Comparison of ENCODE assay signal across 8 cellular contexts in genomic region chr3:5013021-5013906, GRCh38. TPM values are rescaled to one million over a fixed set of nuclear protein-coding genes. Genes with fewer than 3 reads are reported as not detected.
DNase-seq lines count a peak whose midpoint lies in the region; ATAC-seq, FAIRE-seq and TF ChIP-seq lines count a peak whose summit lies in the region.

No MANE protein-coding gene starts in this region.

- H3K36me3 ChIP-seq in MG63: no peaks in the 10 kb centered on the region
- H3K36me3 ChIP-seq in K562 (ENCODE audit: control insufficient read depth, insufficient read depth, low read length): no peaks in the 10 kb centered on the region
- H3K36me3 ChIP-seq in mucosa of rectum (ENCODE audit: control insufficient read depth in 2 of 2, insufficient read depth in 2 of 2, low read length in 2 of 2): no peaks in the 10 kb centered on the region

- H4K20me1 ChIP-seq in K562 (replicated peaks; ENCODE audit: control insufficient read depth, insufficient read depth, low read length): no peaks in the 10 kb centered on the region

- H3K27me3 ChIP-seq in MG63 (no peaks in the 10 kb centered on the region), K562 (ENCODE audit: control insufficient read depth in 2 of 2, insufficient read depth in 2 of 2, low read length in 2 of 2) (no peaks in the 10 kb centered on the region), mucosa of rectum (ENCODE audit: control insufficient read depth in 2 of 2, insufficient read depth in 2 of 2, low read length in 2 of 2) (no peaks in the 10 kb centered on the region)

- TF ChIP-seq EP300 in K562 (IDR thresholded peaks at IDR 0.05; ENCODE audit: low read length): peak; percentile 77

- H3K27ac ChIP-seq in K562 (ENCODE audit: extremely low read depth, low read depth, low read length) (peak overlapping the region; percentile 66), mucosa of rectum (ENCODE audit: low read depth in 2 of 2, low read length in 2 of 2) (peak overlapping the region; percentile 67 to 75)

- H3K4me2 ChIP-seq in K562 (ENCODE audit: insufficient read depth, low read length): peak overlapping the region; percentile 57

- H3K9ac ChIP-seq in K562 (ENCODE audit: insufficient read depth in 1 of 2, low read depth in 2 of 2, low read length in 2 of 2) (peak overlapping the region; percentile 23 to 32; a peak in 2 of 4 replicates), mucosa of rectum (ENCODE audit: low read depth in 1 of 2, low read length in 2 of 2) (no peak overlapping the region)

- intact Hi-C loops in K562 (cut with micrococcal nuclease): no loop called here
- intact Hi-C loops in head of caudate nucleus (cut with DNase I): no loop called here

- 20% methylated on average over 5 of the region's 5 CpGs for WGBS in K562 (ENCODE audit: insufficient coverage, low coverage, missing lambda C conversion rate)

- TF ChIP-seq RAD21 in K562 (CRISPR knock-in tag; conservative IDR thresholded peaks at IDR 0.05 in 1 of 2, IDR thresholded peaks at IDR 0.05 in 1 of 2): no peak; a peak in 1 of 4 replicates

- H3K9me3 ChIP-seq in MG63 (no peaks in the 10 kb centered on the region), K562 (replicated peaks; ENCODE audit: control insufficient read depth, insufficient read depth, low read depth, low read length) (no peaks in the 10 kb centered on the region), mucosa of rectum (ENCODE audit: control insufficient read depth in 2 of 2, low read length in 2 of 2) (no peaks in the 10 kb centered on the region)

- H3K4me3 ChIP-seq in MG63 (no peak overlapping the region), K562 (no peak overlapping the region), mucosa of rectum (ENCODE audit: low read length in 2 of 2) (no peak overlapping the region)

- peak; percentile 88 for FAIRE-seq in K562 (lab: Jason Lieb, UNC)

- ATAC-seq in K562 (peak; percentile 68), GM19023 (IDR thresholded peaks at IDR 0.05; ENCODE audit: unreplicated experiment) (no peak)

- in situ Hi-C loops in K562 (cut with MboI): no loop called here

- POLR2A ChIA-PET in K562 (lab: Yijun Ruan, JAX): interaction anchor here (0.6 to 3.2 kb wide), 8 partner anchors 9 to 32 kb away, joined by 3 to 20 read pairs (median 5); no protein-coding TSS in a partner anchor

- TF ChIP-seq CTCF in K562 (IDR thresholded peaks at IDR 0.05 in 2 of 3, conservative IDR thresholded peaks at IDR 0.05 in 1 of 3; ENCODE audit: insufficient read depth in 2 of 3, low read depth in 1 of 3, low read length in 3 of 3): 0 out of 6 replicates have a peak, but pooled peaks of 1 of the 3 experiments have one; percentile 12

- no peaks in the 10 kb centered on the region for H3K79me2 ChIP-seq in K562 (ENCODE audit: control insufficient read depth, insufficient read depth, low read length)

- 0 out of 2 replicates have a peak, but pooled peaks have one; percentile 44 for TF ChIP-seq POLR2A in K562 (conservative IDR thresholded peaks at IDR 0.05)

- H3K4me1 ChIP-seq in K562 (replicated peaks in 1 of 2; ENCODE audit: control insufficient read depth in 2 of 2, insufficient read depth in 2 of 2, low read length in 2 of 2) (peaks cover 69 to 79% of the 10 kb centered on the region in 2 experiments), mucosa of rectum (ENCODE audit: control insufficient read depth in 2 of 2, insufficient read depth in 2 of 2, low read length in 2 of 2) (peaks cover 45 to 64% of the 10 kb centered on the region in 2 donors)

- CTCF ChIA-PET in K562 (lab: Yijun Ruan, JAX; ENCODE audit: low intra/inter-chr PET ratio): no interaction called here

- no peaks in the 10 kb centered on the region for H3K9me1 ChIP-seq in K562 (ENCODE audit: control insufficient read depth, insufficient read depth, low read length)

- DNase-seq in Daoy (ENCODE audit: low read depth) (peak; percentile 91), MG63 (peak; percentile 68), K562 (ENCODE audit: extremely low read depth in 1 of 4, low spot score in 3 of 4) (peak; percentile 91 to 93 (median 92)), head of caudate nucleus (no peak)
- DNase-seq in stimulated activated CD4-positive, alpha-beta T cell treated with anti-CD3 and anti-CD28 coated beads, Interleukin-12 subunit alpha, Interleukin-12 subunit beta, amount 100 ng/mL, for 4 hours: no peak
- no peak for DNase-seq in stimulated activated CD4-positive, alpha-beta T cell treated with anti-CD3 and anti-CD28 coated beads, Interleukin-4, amount 100 ng/mL, for 1 hour

- BruUV-seq in K562 (replicated peaks; lab: Mats Ljungman, UMichigan): no TSS peak

- H2AFZ ChIP-seq in K562 (ENCODE audit: low read depth, low read length): peak overlapping the region; percentile 5; the same call in 1 of the 2 replicates

TF ChIP-seq in K562, 482 proteins besides CTCF, POLR2A, EP300 and RAD21 (continues in another document):
- TF ChIP-seq MLLT1 (IDR thresholded peaks at IDR 0.05) (peak; percentile 48 to 79; a peak in 2 of 4 replicates), NR3C1 (CRISPR knock-in tag; IDR thresholded peaks at IDR 0.05) (no peak), HINFP (tag; conservative IDR thresholded peaks at IDR 0.05; ENCODE audit: low read depth) (no peak), ZNF518B (CRISPR knock-in tag; IDR thresholded peaks at IDR 0.05) (no peak), TGIF2 (CRISPR knock-in tag; IDR thresholded peaks at IDR 0.05) (no peak), ZNF586 (CRISPR knock-in tag; conservative IDR thresholded peaks at IDR 0.05) (no peak), ZBTB17 (CRISPR knock-in tag; IDR thresholded peaks at IDR 0.05) (no peak)

RNA-seq across cellular contexts. Expression of gene BHLHE40, which starts 34.0 kb away (rescaled TPM):
- 5.3 and 11.1 TPM in 2 replicates for total RNA-seq in Daoy (2014; rRNA removed; shearing (Covaris generic))
- total RNA-seq in MG63 (2014; rRNA removed; shearing (Covaris generic); ENCODE audit: low replicate concordance): 2.6 TPM in 2 replicates
- 81.5 and 114 TPM in 2 replicates for total RNA-seq in K562 (2011; cell fraction: chromatin; rRNA removed; ENCODE audit: low replicate concordance)
- 100 and 103 TPM in 2 replicates for total RNA-seq in K562 (2011; cell fraction: nucleolus; rRNA removed)
- total RNA-seq in K562 (2011; cell fraction: nucleoplasm; rRNA removed): 92.4 and 99.8 TPM in 2 replicates
- 38.7 and 44.5 TPM in 2 replicates for total RNA-seq in K562 (2014; rRNA removed)
- 19.4 and 20.6 TPM in 2 replicates for total RNA-seq in K562 (2014; rRNA removed; fragmentation: Illumina TruSeq; extraction: Trizol)
- 27.7 and 27.8 TPM in 2 replicates for total RNA-seq in K562 (2015; rRNA removed; fragmentation: Illumina TruSeq; extraction: Trizol)
- 47.5 and 51.8 TPM in 2 replicates for total RNA-seq in K562 (2021)
- 83.9 and 105 TPM in 2 replicates for polyA plus RNA-seq in K562 (2011; rRNA removed)
- polyA plus RNA-seq in K562 (2011; cell fraction: cytosol; rRNA removed): 72.3 and 73.7 TPM in 2 replicates
- polyA plus RNA-seq in K562 (2011; cell fraction: nucleus; rRNA removed): 144 and 202 TPM in 2 replicates
- 98.8 and 122 TPM in 2 replicates for polyA plus RNA-seq in K562 (2012)
- 49.6 and 57.8 TPM in 2 replicates for polyA plus RNA-seq in K562 (2014; fragmentation: Illumina TruSeq; extraction: Trizol)
- 10 to 100 TPM; 12.0 to 24.3 TPM for polyA plus RNA-seq in K562 (2014; fragmentation: Nextera tagmentation; extraction: Ambion mirVana)
- 30.9 and 31.4 TPM in 2 replicates for polyA plus RNA-seq in K562 (2014; rRNA removed)
- polyA minus RNA-seq in K562 (2011; rRNA and poly(A)+ RNA removed): 76.2 and 78.0 TPM in 2 replicates
- polyA minus RNA-seq in K562 (2011; cell fraction: cytosol; rRNA and poly(A)+ RNA removed): 70.7 and 90.6 TPM in 2 replicates
- polyA minus RNA-seq in K562 (2011; cell fraction: nucleus; rRNA and poly(A)+ RNA removed): 122 and 139 TPM in 2 replicates

Comparison
In these comparisons a context has a peak if more than half of its experiments do, and no peak if none do; other contexts are left out.
1. DNase-seq: peak in Daoy (single experiment), MG63 (single experiment) and K562 (4 of 4); none in stimulated activated CD4-positive, alpha-beta T cell treated with anti-CD3 and anti-CD28 coated beads, Interleukin-12 subunit alpha, Interleukin-12 subunit beta, amount 100 ng/mL, for 4 hours (single experiment), head of caudate nucleus (0 of 42) and stimulated activated CD4-positive, alpha-beta T cell treated with anti-CD3 and anti-CD28 coated beads, Interleukin-4, amount 100 ng/mL, for 1 hour (single experiment).
2. H3K9ac ChIP-seq: peak in K562 (2 of 2); none in mucosa of rectum (0 of 2).